Comparison of ENCODE assay signal across 11 cellular contexts in genomic region chr1:30807318-30808066, GRCh38. TPM values are rescaled to one million over a fixed set of nuclear protein-coding genes. Genes with fewer than 3 reads are reported as not detected.
A peak's percentile ranks its signal among the peaks of the same experiment; 100 is the strongest.
DNase-seq lines count a peak whose midpoint lies in the region; ATAC-seq, FAIRE-seq and TF ChIP-seq lines count a peak whose summit lies in the region.
"Had no signal": no experiment of that assay in that cellular context is flagged by ENCODE, and none has a peak within 500 bp of the region (broad histone marks: within the 10 kb centered on the region; RNA-seq: fewer than 3 reads in every experiment).

No MANE protein-coding gene starts in this region.

- TF ChIP-seq CTCF in transverse colon (IDR thresholded peaks at IDR 0.05) = no peak
- TF ChIP-seq CTCF in D721Med (IDR thresholded peaks at IDR 0.05; ENCODE audit: insufficient read depth, missing control alignments) = no peak

- TF ChIP-seq POLR2A in transverse colon (IDR thresholded peaks at IDR 0.05) = no peak

- no peaks in the 10 kb centered on the region for H3K36me3 Mint-ChIP-seq in naive thymus-derived CD8-positive, alpha-beta T cell

- H3K4me3 Mint-ChIP-seq in naive thymus-derived CD8-positive, alpha-beta T cell = no peak overlapping the region

- no peak overlapping the region for H3K27ac Mint-ChIP-seq in naive thymus-derived CD8-positive, alpha-beta T cell

- H3K27me3 Mint-ChIP-seq in naive thymus-derived CD8-positive, alpha-beta T cell = peaks cover 9 to 61% (median 51%) of the 10 kb centered on the region in 5 donors

- H3K4me3 ChIP-seq in transverse colon = no peak overlapping the region
- H3K4me3 ChIP-seq: MG63 had no signal

- H3K36me3 ChIP-seq in transverse colon = no peaks in the 10 kb centered on the region
- H3K36me3 ChIP-seq: MG63 had no signal

- intact Hi-C loops in transverse colon (cut with DNase I; ENCODE audit: low total_unique reads) = no loop called here

- peak overlapping the region in 3 of 4 donors; percentile 34 to 83 (median 77) for H3K27ac ChIP-seq in transverse colon

- ATAC-seq in naive thymus-derived CD8-positive, alpha-beta T cell = no peak

- WGBS in transverse colon (ENCODE audit: low coverage in 1 of 2), 2 donors = 41 to 53% methylated on average over 3 to 32 of the region's 41 CpGs

- H3K9me3 Mint-ChIP-seq in naive thymus-derived CD8-positive, alpha-beta T cell = no peaks in the 10 kb centered on the region

- H3K4me1 ChIP-seq in transverse colon = peaks cover 12 to 27% (median 20%) of the 10 kb centered on the region in 4 donors

- H3K4me1 Mint-ChIP-seq in naive thymus-derived CD8-positive, alpha-beta T cell = peaks cover 2 to 5% (median 3%) of the 10 kb centered on the region in 4 donors

- DNase-seq in NCI-H146 (lab: John Stamatoyannopoulos, UW) (peak; percentile 34), NCI-H146 treated with DMSO at 0.1 percent for 48 hours (lab: John Stamatoyannopoulos, UW; ENCODE audit: unreplicated experiment) (no peak), NCI-H774 (lab: John Stamatoyannopoulos, UW) (peak; percentile 73), glomerular visceral epithelial cell (ENCODE audit: extremely low spot score) (peak; percentile 33), transverse colon (no peak), D721Med (ENCODE audit: insufficient read length, low spot score) (no peak), Ammon's horn (ENCODE audit: low spot score) (no peak)
- DNase-seq in naive thymus-derived CD8-positive, alpha-beta T cell = no peak
- DNase-seq: 8988T, dermis blood vessel endothelial cell, MG63 had no signal

- no peaks in the 10 kb centered on the region for H3K9me3 ChIP-seq in transverse colon
- H3K9me3 ChIP-seq: MG63 had no signal

- FAIRE-seq in D721Med (lab: Jason Lieb, UNC) = no peak

- in situ Hi-C loops in transverse colon (cut with MboI; ENCODE audit: low pct_ligation_motif_present in 1 of 4, low pct_unique_long_range_greater_than_20kb in 1 of 4, low sequenced_read_pairs in 3 of 4) = no loop called here

- TF ChIP-seq EP300 in transverse colon (IDR thresholded peaks at IDR 0.05; ENCODE audit: low read depth) = no peak

- peaks cover 19% of the 10 kb centered on the region for H3K27me3 ChIP-seq in transverse colon
- H3K27me3 ChIP-seq: MG63 had no signal

- POLR2A ChIA-PET in naive thymus-derived CD8-positive, alpha-beta T cell (lab: Charles Lee) = no interaction called here

RNA-seq across cellular contexts. Expression of gene LAPTM5, which starts 49.9 kb away (rescaled TPM):
- 10 to 100 TPM in 3 of 4 donors, 1 to 10 TPM in 1; 5.2 to 66.6 (median 34.5) TPM for total RNA-seq in transverse colon
- 100 to 1,000 TPM; 565 to 585 TPM for total RNA-seq in naive thymus-derived CD8-positive, alpha-beta T cell
- polyA plus RNA-seq in naive thymus-derived CD8-positive, alpha-beta T cell = 100 to 1,000 TPM; 534 to 602 (median 561) TPM

Comparison
In these comparisons a context has a peak if more than half of its experiments do, and no peak if none do; other contexts are left out.
1. DNase-seq: peak in NCI-H146 (single experiment), NCI-H774 (single experiment) and glomerular visceral epithelial cell (single experiment); none in NCI-H146 treated with DMSO at 0.1 percent for 48 hours (single experiment), transverse colon (single experiment), D721Med (single experiment), naive thymus-derived CD8-positive, alpha-beta T cell (0 of 10) and Ammon's horn (single experiment).
2. RNA of gene LAPTM5, which starts 49.9 kb away (total RNA-seq): 565 to 585 TPM in naive thymus-derived CD8-positive, alpha-beta T cell; 5.2 to 66.6 TPM in transverse colon; every median in the first group is over 4 times any median in the second.